Comparison of ENCODE assay signal across 1 cellular context in the genomic region with DNA sequence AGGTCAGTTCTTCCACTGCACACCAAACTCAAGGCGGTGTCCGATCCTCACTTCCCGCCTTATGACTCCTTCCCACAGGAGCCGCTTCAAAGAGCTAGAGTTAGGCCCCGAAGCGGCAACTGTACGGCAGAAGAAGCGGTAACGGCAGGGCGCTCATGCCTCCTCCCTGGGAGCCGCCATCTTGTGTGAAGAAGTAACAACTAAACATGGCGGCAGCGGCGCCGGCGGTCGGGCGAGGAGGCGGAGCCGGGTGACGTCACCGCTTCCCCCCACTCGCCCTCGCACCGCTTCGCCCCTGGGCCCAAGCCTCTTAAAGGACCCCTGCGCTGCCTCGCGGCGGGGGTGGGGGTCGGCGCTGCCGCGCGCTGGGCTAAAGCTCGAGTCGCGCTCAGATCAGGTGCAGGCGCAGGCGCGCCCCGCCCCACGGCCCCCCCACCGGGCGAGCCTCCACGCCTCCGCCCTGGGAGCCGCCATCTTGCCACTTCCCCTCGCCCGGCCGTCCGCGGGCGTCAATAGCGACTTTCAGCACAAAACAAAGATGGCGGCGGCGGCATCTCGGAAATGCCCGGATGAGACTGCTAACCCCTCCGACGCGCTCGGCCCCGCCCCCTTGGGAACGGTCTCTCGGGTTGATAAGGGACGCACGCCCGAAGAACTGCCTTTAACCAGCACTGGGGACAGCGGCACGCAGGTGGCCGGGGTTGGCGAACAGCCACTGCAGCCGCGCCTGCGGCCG.
A peak's percentile ranks its signal among the peaks of the same experiment; 100 is the strongest.
TF ChIP-seq lines count a peak whose summit lies in the region.

A gene (minus strand): TSS at position 187 of the 736 bp plus-strand sequence. CDS start 978 bp downstream, outside the sequence.

TF ChIP-seq in K562, 482 proteins besides CTCF, POLR2A, EP300 and RAD21 (continued from another document and continues in another):
- TF ChIP-seq PML (IDR thresholded peaks at IDR 0.05; ENCODE audit: low read length), result peak; percentile 35; the same call in 1 of the 2 replicates
- TF ChIP-seq, protein P1, sequence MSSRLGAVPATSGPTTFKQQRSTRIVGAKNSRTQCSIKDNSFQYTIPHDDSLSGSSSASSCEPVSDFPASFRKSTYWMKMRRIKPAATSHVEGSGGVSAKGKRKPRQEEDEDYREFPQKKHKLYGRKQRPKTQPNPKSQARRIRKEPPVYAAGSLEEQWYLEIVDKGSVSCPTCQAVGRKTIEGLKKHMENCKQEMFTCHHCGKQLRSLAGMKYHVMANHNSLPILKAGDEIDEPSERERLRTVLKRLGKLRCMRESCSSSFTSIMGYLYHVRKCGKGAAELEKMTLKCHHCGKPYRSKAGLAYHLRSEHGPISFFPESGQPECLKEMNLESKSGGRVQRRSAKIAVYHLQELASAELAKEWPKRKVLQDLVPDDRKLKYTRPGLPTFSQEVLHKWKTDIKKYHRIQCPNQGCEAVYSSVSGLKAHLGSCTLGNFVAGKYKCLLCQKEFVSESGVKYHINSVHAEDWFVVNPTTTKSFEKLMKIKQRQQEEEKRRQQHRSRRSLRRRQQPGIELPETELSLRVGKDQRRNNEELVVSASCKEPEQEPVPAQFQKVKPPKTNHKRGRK (tag; IDR thresholded peaks at IDR 0.05), result no peak
- TF ChIP-seq FOXK2 (conservative IDR thresholded peaks at IDR 0.05 in 1 of 2, IDR thresholded peaks at IDR 0.05 in 1 of 2; ENCODE audit: low read depth in 2 of 2), result peak in 1 of 2 experiments; percentile 77; a peak in 3 of 4 replicates
- no peak for TF ChIP-seq CCAR2 (IDR thresholded peaks at IDR 0.05; ENCODE audit: low read depth, low read length)
- TF ChIP-seq CHD4 (IDR thresholded peaks at IDR 0.05; ENCODE audit: insufficient read depth, insufficient replicate concordance, low read depth, low read length, poor library complexity, severe bottlenecking), result no peak
- no peak for TF ChIP-seq OTX1 (CRISPR knock-in tag; IDR thresholded peaks at IDR 0.05)
- peak; percentile 9 for TF ChIP-seq SP2 (IDR thresholded peaks at IDR 0.05; ENCODE audit: extremely low read depth, low read depth, low read length, poor library complexity, severe bottlenecking)
- TF ChIP-seq, protein P2, sequence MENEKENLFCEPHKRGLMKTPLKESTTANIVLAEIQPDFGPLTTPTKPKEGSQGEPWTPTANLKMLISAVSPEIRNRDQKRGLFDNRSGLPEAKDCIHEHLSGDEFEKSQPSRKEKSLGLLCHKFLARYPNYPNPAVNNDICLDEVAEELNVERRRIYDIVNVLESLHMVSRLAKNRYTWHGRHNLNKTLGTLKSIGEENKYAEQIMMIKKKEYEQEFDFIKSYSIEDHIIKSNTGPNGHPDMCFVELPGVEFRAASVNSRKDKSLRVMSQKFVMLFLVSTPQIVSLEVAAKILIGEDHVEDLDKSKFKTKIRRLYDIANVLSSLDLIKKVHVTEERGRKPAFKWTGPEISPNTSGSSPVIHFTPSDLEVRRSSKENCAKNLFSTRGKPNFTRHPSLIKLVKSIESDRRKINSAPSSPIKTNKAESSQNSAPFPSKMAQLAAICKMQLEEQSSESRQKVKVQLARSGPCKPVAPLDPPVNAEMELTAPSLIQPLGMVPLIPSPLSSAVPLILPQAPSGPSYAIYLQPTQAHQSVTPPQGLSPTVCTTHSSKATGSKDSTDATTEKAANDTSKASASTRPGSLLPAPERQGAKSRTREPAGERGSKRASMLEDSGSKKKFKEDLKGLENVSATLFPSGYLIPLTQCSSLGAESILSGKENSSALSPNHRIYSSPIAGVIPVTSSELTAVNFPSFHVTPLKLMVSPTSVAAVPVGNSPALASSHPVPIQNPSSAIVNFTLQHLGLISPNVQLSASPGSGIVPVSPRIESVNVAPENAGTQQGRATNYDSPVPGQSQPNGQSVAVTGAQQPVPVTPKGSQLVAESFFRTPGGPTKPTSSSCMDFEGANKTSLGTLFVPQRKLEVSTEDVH (IDR thresholded peaks at IDR 0.05; ENCODE audit: low read depth, partially characterized antibody), result peak; percentile 15
- TF ChIP-seq NFRKB (IDR thresholded peaks at IDR 0.05; ENCODE audit: low read depth), result peak; percentile 94
- peak; percentile 83 for TF ChIP-seq ZFX (CRISPR knock-in tag; IDR thresholded peaks at IDR 0.05)
- peak; percentile 91 for TF ChIP-seq HDAC8 (tag; IDR thresholded peaks at IDR 0.05)
- TF ChIP-seq L3MBTL2 (IDR thresholded peaks at IDR 0.05), result peak; percentile 76; the same call in 1 of the 2 replicates
- TF ChIP-seq, protein P3, sequence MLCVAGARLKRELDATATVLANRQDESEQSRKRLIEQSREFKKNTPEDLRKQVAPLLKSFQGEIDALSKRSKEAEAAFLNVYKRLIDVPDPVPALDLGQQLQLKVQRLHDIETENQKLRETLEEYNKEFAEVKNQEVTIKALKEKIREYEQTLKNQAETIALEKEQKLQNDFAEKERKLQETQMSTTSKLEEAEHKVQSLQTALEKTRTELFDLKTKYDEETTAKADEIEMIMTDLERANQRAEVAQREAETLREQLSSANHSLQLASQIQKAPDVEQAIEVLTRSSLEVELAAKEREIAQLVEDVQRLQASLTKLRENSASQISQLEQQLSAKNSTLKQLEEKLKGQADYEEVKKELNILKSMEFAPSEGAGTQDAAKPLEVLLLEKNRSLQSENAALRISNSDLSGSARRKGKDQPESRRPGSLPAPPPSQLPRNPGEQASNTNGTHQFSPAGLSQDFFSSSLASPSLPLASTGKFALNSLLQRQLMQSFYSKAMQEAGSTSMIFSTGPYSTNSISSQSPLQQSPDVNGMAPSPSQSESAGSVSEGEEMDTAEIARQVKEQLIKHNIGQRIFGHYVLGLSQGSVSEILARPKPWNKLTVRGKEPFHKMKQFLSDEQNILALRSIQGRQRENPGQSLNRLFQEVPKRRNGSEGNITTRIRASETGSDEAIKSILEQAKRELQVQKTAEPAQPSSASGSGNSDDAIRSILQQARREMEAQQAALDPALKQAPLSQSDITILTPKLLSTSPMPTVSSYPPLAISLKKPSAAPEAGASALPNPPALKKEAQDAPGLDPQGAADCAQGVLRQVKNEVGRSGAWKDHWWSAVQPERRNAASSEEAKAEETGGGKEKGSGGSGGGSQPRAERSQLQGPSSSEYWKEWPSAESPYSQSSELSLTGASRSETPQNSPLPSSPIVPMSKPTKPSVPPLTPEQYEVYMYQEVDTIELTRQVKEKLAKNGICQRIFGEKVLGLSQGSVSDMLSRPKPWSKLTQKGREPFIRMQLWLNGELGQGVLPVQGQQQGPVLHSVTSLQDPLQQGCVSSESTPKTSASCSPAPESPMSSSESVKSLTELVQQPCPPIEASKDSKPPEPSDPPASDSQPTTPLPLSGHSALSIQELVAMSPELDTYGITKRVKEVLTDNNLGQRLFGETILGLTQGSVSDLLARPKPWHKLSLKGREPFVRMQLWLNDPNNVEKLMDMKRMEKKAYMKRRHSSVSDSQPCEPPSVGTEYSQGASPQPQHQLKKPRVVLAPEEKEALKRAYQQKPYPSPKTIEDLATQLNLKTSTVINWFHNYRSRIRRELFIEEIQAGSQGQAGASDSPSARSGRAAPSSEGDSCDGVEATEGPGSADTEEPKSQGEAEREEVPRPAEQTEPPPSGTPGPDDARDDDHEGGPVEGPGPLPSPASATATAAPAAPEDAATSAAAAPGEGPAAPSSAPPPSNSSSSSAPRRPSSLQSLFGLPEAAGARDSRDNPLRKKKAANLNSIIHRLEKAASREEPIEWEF (CRISPR knock-in tag; IDR thresholded peaks at IDR 0.05), result no peak
- TF ChIP-seq, protein P4, sequence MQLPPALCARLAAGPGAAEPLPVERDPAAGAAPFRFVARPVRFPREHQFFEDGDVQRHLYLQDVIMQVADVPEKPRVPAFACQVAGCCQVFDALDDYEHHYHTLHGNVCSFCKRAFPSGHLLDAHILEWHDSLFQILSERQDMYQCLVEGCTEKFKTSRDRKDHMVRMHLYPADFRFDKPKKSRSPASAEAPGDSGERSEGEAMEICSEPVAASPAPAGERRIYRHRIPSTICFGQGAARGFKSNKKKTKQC (CRISPR knock-in tag; IDR thresholded peaks at IDR 0.05), result no peak; the same call in 1 of the 2 replicates
- no peak for TF ChIP-seq U2AF1 (optimal IDR thresholded peaks at IDR 0.05; ENCODE audit: low read depth, low read length)
- peak; percentile 77; the same call in 1 of the 2 replicates for TF ChIP-seq ZNF589 (CRISPR knock-in tag; IDR thresholded peaks at IDR 0.05; ENCODE audit: low read depth)
- peak; percentile 79 to 89 (median 89) for TF ChIP-seq YY1 (IDR thresholded peaks at IDR 0.05; ENCODE audit: borderline replicate concordance in 1 of 3, control insufficient read depth in 1 of 3, extremely low read depth in 1 of 3, insufficient read depth in 3 of 3, insufficient read length in 1 of 3, insufficient replicate concordance in 2 of 3, low read depth in 1 of 3, low read length in 2 of 3)
- no peak for TF ChIP-seq CBFB (CRISPR knock-in tag; IDR thresholded peaks at IDR 0.05)
- no peak for TF ChIP-seq MAFG (tag; conservative IDR thresholded peaks at IDR 0.05)
- TF ChIP-seq NR4A1 (CRISPR knock-in tag; IDR thresholded peaks at IDR 0.05), result no peak
- TF ChIP-seq NR4A1 (tag; IDR thresholded peaks at IDR 0.05), result peak; percentile 64
- TF ChIP-seq MTA3 (IDR thresholded peaks at IDR 0.05; ENCODE audit: borderline replicate concordance), result peak; percentile 43; the same call in 1 of the 2 replicates
- TF ChIP-seq, protein P5, sequence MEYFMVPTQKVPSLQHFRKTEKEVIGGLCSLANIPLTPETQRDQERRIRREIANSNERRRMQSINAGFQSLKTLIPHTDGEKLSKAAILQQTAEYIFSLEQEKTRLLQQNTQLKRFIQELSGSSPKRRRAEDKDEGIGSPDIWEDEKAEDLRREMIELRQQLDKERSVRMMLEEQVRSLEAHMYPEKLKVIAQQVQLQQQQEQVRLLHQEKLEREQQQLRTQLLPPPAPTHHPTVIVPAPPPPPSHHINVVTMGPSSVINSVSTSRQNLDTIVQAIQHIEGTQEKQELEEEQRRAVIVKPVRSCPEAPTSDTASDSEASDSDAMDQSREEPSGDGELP (CRISPR knock-in tag; IDR thresholded peaks at IDR 0.05; ENCODE audit: borderline replicate concordance), result peak; percentile 41
- peak; percentile 83 for TF ChIP-seq SAP30 (IDR thresholded peaks at IDR 0.05; ENCODE audit: borderline replicate concordance, insufficient read depth, low read depth, low read length, poor library complexity, severe bottlenecking)
- no peak for TF ChIP-seq STAT5A (IDR thresholded peaks at IDR 0.05; ENCODE audit: borderline replicate concordance, low read length)
- no peak for TF ChIP-seq ZNF274 (IDR thresholded peaks at IDR 0.05; ENCODE audit: borderline replicate concordance, low read depth, low read length)
- TF ChIP-seq HDAC1 (IDR thresholded peaks at IDR 0.05), result peak in 1 of 2 experiments; percentile 74; a peak in 2 of 4 replicates
- no peak for TF ChIP-seq CC2D1A (IDR thresholded peaks at IDR 0.05)
- TF ChIP-seq, protein P6, sequence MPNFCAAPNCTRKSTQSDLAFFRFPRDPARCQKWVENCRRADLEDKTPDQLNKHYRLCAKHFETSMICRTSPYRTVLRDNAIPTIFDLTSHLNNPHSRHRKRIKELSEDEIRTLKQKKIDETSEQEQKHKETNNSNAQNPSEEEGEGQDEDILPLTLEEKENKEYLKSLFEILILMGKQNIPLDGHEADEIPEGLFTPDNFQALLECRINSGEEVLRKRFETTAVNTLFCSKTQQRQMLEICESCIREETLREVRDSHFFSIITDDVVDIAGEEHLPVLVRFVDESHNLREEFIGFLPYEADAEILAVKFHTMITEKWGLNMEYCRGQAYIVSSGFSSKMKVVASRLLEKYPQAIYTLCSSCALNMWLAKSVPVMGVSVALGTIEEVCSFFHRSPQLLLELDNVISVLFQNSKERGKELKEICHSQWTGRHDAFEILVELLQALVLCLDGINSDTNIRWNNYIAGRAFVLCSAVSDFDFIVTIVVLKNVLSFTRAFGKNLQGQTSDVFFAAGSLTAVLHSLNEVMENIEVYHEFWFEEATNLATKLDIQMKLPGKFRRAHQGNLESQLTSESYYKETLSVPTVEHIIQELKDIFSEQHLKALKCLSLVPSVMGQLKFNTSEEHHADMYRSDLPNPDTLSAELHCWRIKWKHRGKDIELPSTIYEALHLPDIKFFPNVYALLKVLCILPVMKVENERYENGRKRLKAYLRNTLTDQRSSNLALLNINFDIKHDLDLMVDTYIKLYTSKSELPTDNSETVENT (CRISPR knock-in tag; IDR thresholded peaks at IDR 0.05), result no peak
- no peak for TF ChIP-seq HOXB6 (CRISPR knock-in tag; IDR thresholded peaks at IDR 0.05; ENCODE audit: borderline replicate concordance)
- peak; percentile 65 for TF ChIP-seq SUPT5H (IDR thresholded peaks at IDR 0.05)
- TF ChIP-seq FOXK1 (CRISPR knock-in tag; IDR thresholded peaks at IDR 0.05; ENCODE audit: borderline replicate concordance), result no peak
- peak; percentile 51; the same call in 1 of the 2 replicates for TF ChIP-seq CTBP1 (IDR thresholded peaks at IDR 0.05; ENCODE audit: borderline replicate concordance)
- TF ChIP-seq SRSF7 (optimal IDR thresholded peaks at IDR 0.05; ENCODE audit: low read depth, low read length), result no peak
- TF ChIP-seq, protein P7, sequence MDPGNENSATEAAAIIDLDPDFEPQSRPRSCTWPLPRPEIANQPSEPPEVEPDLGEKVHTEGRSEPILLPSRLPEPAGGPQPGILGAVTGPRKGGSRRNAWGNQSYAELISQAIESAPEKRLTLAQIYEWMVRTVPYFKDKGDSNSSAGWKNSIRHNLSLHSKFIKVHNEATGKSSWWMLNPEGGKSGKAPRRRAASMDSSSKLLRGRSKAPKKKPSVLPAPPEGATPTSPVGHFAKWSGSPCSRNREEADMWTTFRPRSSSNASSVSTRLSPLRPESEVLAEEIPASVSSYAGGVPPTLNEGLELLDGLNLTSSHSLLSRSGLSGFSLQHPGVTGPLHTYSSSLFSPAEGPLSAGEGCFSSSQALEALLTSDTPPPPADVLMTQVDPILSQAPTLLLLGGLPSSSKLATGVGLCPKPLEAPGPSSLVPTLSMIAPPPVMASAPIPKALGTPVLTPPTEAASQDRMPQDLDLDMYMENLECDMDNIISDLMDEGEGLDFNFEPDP (CRISPR knock-in tag; IDR thresholded peaks at IDR 0.05), result no peak
- TF ChIP-seq CBFA2T3 (IDR thresholded peaks at IDR 0.05), result 0 out of 2 replicates have a peak, but pooled peaks have one; percentile 5
- TF ChIP-seq MXI1 (IDR thresholded peaks at IDR 0.05; ENCODE audit: low read depth, low read length), result peak; percentile 71
- TF ChIP-seq ZNF766 (CRISPR knock-in tag; conservative IDR thresholded peaks at IDR 0.05), result peak; percentile 62; the same call in 1 of the 2 replicates
- no peak for TF ChIP-seq STAG1 (CRISPR knock-in tag; IDR thresholded peaks at IDR 0.05; ENCODE audit: borderline replicate concordance)
- TF ChIP-seq, protein P8, sequence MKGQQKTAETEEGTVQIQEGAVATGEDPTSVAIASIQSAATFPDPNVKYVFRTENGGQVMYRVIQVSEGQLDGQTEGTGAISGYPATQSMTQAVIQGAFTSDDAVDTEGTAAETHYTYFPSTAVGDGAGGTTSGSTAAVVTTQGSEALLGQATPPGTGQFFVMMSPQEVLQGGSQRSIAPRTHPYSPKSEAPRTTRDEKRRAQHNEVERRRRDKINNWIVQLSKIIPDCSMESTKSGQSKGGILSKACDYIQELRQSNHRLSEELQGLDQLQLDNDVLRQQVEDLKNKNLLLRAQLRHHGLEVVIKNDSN (CRISPR knock-in tag; IDR thresholded peaks at IDR 0.05), result 0 out of 2 replicates have a peak, but pooled peaks have one; percentile 3
- TF ChIP-seq, protein P9, sequence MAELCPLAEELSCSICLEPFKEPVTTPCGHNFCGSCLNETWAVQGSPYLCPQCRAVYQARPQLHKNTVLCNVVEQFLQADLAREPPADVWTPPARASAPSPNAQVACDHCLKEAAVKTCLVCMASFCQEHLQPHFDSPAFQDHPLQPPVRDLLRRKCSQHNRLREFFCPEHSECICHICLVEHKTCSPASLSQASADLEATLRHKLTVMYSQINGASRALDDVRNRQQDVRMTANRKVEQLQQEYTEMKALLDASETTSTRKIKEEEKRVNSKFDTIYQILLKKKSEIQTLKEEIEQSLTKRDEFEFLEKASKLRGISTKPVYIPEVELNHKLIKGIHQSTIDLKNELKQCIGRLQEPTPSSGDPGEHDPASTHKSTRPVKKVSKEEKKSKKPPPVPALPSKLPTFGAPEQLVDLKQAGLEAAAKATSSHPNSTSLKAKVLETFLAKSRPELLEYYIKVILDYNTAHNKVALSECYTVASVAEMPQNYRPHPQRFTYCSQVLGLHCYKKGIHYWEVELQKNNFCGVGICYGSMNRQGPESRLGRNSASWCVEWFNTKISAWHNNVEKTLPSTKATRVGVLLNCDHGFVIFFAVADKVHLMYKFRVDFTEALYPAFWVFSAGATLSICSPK (IDR thresholded peaks at IDR 0.05; ENCODE audit: borderline replicate concordance), result no peak
